8 cellular contexts compared by ENCODE assay signal in the genomic region with DNA sequence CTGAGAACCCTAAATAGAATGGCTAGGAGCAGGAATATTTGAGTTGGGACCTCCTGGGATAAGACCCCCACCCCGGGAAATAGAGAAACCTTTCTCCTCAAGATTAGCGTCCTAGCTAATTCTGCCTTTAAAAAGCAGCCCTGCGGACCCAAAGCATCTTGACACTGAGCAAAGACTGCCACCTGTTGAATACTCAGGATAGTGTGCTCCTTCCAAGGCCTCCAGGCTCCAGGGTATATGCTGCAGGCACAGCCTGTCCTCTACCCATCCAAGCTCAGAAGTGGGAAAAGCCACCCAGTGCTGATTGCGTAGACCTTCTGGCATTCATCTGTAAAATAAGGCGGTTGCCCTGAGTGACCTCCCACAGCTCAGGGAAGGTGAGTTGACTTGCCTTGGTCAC.
DNase-seq lines count a peak whose midpoint lies in the region; ATAC-seq, FAIRE-seq and TF ChIP-seq lines count a peak whose summit lies in the region.

No MANE protein-coding gene starts in this region.

- H3K4me3 ChIP-seq in K562 (no peak overlapping the region), iPS DF 6.9 (ENCODE audit: low read length) (no peak overlapping the region)

- H3K36me3 Mint-ChIP-seq in Calu3 (ENCODE audit: insufficient read depth, unreplicated experiment), result no peaks in the 10 kb centered on the region
- H3K36me3 Mint-ChIP-seq in T-helper 2 cell treated with Interferon-gamma antibody and Interleukin-4, amounts not matched to agents 5 μg/mL and 100 μg/mL, for 36 hours (ENCODE audit: low read depth), result no peaks in the 10 kb centered on the region

- H3K9ac ChIP-seq in K562 (ENCODE audit: insufficient read depth in 1 of 2, low read depth in 2 of 2, low read length in 2 of 2), result no peak overlapping the region

- 2% methylated on average over 5 of the region's 5 CpGs for WGBS in K562 (ENCODE audit: insufficient coverage, low coverage, missing lambda C conversion rate)
- WGBS in iPS DF 6.9 (ENCODE audit: insufficient coverage, insufficient read length), result no CpG with 5 or more reads among the region's 5 CpGs

- H3K27ac ChIP-seq in K562 (ENCODE audit: extremely low read depth, low read depth, low read length) (no peak overlapping the region), iPS DF 6.9 (ENCODE audit: low read length) (no peak overlapping the region)

- in situ Hi-C loops in K562 (cut with MboI), result no loop called here

- no peak for TF ChIP-seq POLR2A in K562 (conservative IDR thresholded peaks at IDR 0.05)

- no peaks in the 10 kb centered on the region for H3K36me3 ChIP-seq in K562 (ENCODE audit: control insufficient read depth, insufficient read depth, low read length)
- H3K36me3 ChIP-seq in iPS DF 6.9 (ENCODE audit: control insufficient read depth, insufficient read depth, low read length), result no peaks in the 10 kb centered on the region

- intact Hi-C loops in Calu3 (cut with micrococcal nuclease; ENCODE audit: unreplicated experiment), result loop anchor here (5.0 to 10.0 kb wide), 3 partner anchors 380 to 987 kb away; a partner anchor contains a TSS
- intact Hi-C loops in K562 (cut with micrococcal nuclease), result loop anchor here (1.0 to 10.0 kb wide), 7 partner anchors 67 to 480 kb away; no protein-coding TSS in a partner anchor

- H2AFZ ChIP-seq in K562 (ENCODE audit: low read depth, low read length), result peak overlapping the region; percentile 5; the same call in 1 of the 2 replicates

- H3K27me3 Mint-ChIP-seq in Calu3 (ENCODE audit: unreplicated experiment), result no peaks in the 10 kb centered on the region
- no peaks in the 10 kb centered on the region for H3K27me3 Mint-ChIP-seq in stimulated activated naive CD8-positive, alpha-beta T cell treated with anti-CD3 and anti-CD28 coated beads, Interleukin-15, amount 100 ng/mL, for 72 hours
- no peaks in the 10 kb centered on the region for H3K27me3 Mint-ChIP-seq in T-helper 2 cell treated with Interferon-gamma antibody and Interleukin-4, amounts not matched to agents 5 μg/mL and 100 μg/mL, for 36 hours (ENCODE audit: low read depth)

- no peaks in the 10 kb centered on the region for H3K9me3 ChIP-seq in K562 (replicated peaks; ENCODE audit: control insufficient read depth, insufficient read depth, low read depth, low read length)
- no peaks in the 10 kb centered on the region for H3K9me3 ChIP-seq in iPS DF 6.9 (ENCODE audit: control insufficient read depth, insufficient read depth, low read length)

- FAIRE-seq in HTR-8/SVneo (lab: Jason Lieb, UNC), result peak; percentile 28
- peak; percentile 58 for FAIRE-seq in K562 (lab: Jason Lieb, UNC)

- BruUV-seq in Calu3 (replicated peaks; lab: Mats Ljungman, UMichigan) (no TSS peak), K562 (replicated peaks; lab: Mats Ljungman, UMichigan) (no TSS peak)

- H3K4me1 ChIP-seq in K562 (replicated peaks in 1 of 2; ENCODE audit: control insufficient read depth in 2 of 2, insufficient read depth in 2 of 2, low read length in 2 of 2) (peaks cover 0 to 6% of the 10 kb centered on the region in 2 experiments; a peak in 3 of 5 replicates), iPS DF 6.9 (ENCODE audit: control insufficient read depth, insufficient read depth, low read length) (no peaks in the 10 kb centered on the region)

- H3K27me3 ChIP-seq in K562 (ENCODE audit: control insufficient read depth in 2 of 2, insufficient read depth in 2 of 2, low read length in 2 of 2), result no peaks in the 10 kb centered on the region
- H3K27me3 ChIP-seq in iPS DF 6.9 (ENCODE audit: control insufficient read depth, insufficient read depth, low read length), result no peaks in the 10 kb centered on the region

- no peaks in the 10 kb centered on the region for H3K79me2 ChIP-seq in K562 (ENCODE audit: control insufficient read depth, insufficient read depth, low read length)

- no peaks in the 10 kb centered on the region for H4K20me1 ChIP-seq in K562 (replicated peaks; ENCODE audit: control insufficient read depth, insufficient read depth, low read length)

- H3K9me3 Mint-ChIP-seq in Calu3 (ENCODE audit: low read depth, unreplicated experiment), result peaks cover 3% of the 10 kb centered on the region
- H3K9me3 Mint-ChIP-seq in stimulated activated naive CD8-positive, alpha-beta T cell treated with anti-CD3 and anti-CD28 coated beads, Interleukin-15, amount 100 ng/mL, for 72 hours, result no peaks in the 10 kb centered on the region
- H3K9me3 Mint-ChIP-seq in T-helper 2 cell treated with Interferon-gamma antibody and Interleukin-4, amounts not matched to agents 5 μg/mL and 100 μg/mL, for 36 hours, result no peaks in the 10 kb centered on the region

- no peak overlapping the region for H3K27ac Mint-ChIP-seq in Calu3 (ENCODE audit: unreplicated experiment)
- peak overlapping the region in 1 of 2 donors; percentile 50 for H3K27ac Mint-ChIP-seq in stimulated activated naive CD8-positive, alpha-beta T cell treated with anti-CD3 and anti-CD28 coated beads, Interleukin-15, amount 100 ng/mL, for 72 hours
- no peak overlapping the region for H3K27ac Mint-ChIP-seq in T-helper 2 cell treated with Interferon-gamma antibody and Interleukin-4, amounts not matched to agents 5 μg/mL and 100 μg/mL, for 36 hours

- TF ChIP-seq EP300 in K562 (IDR thresholded peaks at IDR 0.05; ENCODE audit: low read length), result 0 out of 2 replicates have a peak, but pooled peaks have one; percentile 5

- no peaks in the 10 kb centered on the region for H3K4me1 Mint-ChIP-seq in Calu3 (ENCODE audit: low read depth, unreplicated experiment)
- no peaks in the 10 kb centered on the region for H3K4me1 Mint-ChIP-seq in stimulated activated naive CD8-positive, alpha-beta T cell treated with anti-CD3 and anti-CD28 coated beads, Interleukin-15, amount 100 ng/mL, for 72 hours
- no peaks in the 10 kb centered on the region for H3K4me1 Mint-ChIP-seq in T-helper 2 cell treated with Interferon-gamma antibody and Interleukin-4, amounts not matched to agents 5 μg/mL and 100 μg/mL, for 36 hours (ENCODE audit: low read depth)

- POLR2A ChIA-PET in K562 (lab: Yijun Ruan, JAX), result interaction anchor here (0.7 to 1.0 kb wide), 3 partner anchors 181 to 365 kb away, joined by 3 read pairs; no protein-coding TSS in a partner anchor

- DNase-seq in Calu3 (peak; percentile 21), HTR-8/SVneo (ENCODE audit: insufficient read length, low spot score) (peak; percentile 58), K562 (ENCODE audit: extremely low read depth in 1 of 4, low spot score in 3 of 4) (peak; percentile 40 to 67 (median 50)), iPS DF 6.9 (ENCODE audit: low read depth, low spot score) (peak; percentile 54)
- peak in 1 of 2 donors; percentile 9 for DNase-seq in stimulated activated naive CD8-positive, alpha-beta T cell treated with anti-CD3 and anti-CD28 coated beads, Interleukin-15, amount 100 ng/mL, for 72 hours
- no peak for DNase-seq in T-helper 2 cell treated with Interferon-gamma antibody and Interleukin-4, amounts not matched to agents 5 μg/mL and 100 μg/mL, for 36 hours (ENCODE audit: low spot score)

- ATAC-seq in K562, result peak; percentile 99
- peak; percentile 46 for ATAC-seq in stimulated activated naive CD8-positive, alpha-beta T cell treated with anti-CD3 and anti-CD28 coated beads, Interleukin-15, amount 100 ng/mL, for 72 hours
- no peak for ATAC-seq in GM21360 (IDR thresholded peaks at IDR 0.05; ENCODE audit: unreplicated experiment)
- no peak for ATAC-seq in HG02981 (IDR thresholded peaks at IDR 0.05; ENCODE audit: unreplicated experiment)

- CTCF ChIA-PET in Calu3 (lab: Charles Lee), result no interaction called here
- CTCF ChIA-PET in K562 (lab: Yijun Ruan, JAX; ENCODE audit: low intra/inter-chr PET ratio), result interaction anchor here (0.7 to 1.6 kb wide), 3 partner anchors 161 to 328 kb away, joined by 3 to 8 read pairs (median 5); no protein-coding TSS in a partner anchor

- no peaks in the 10 kb centered on the region for H3K9me1 ChIP-seq in K562 (ENCODE audit: control insufficient read depth, insufficient read depth, low read length)

- H3K4me2 ChIP-seq in K562 (ENCODE audit: insufficient read depth, low read length), result no peak overlapping the region

- H3K4me3 Mint-ChIP-seq in Calu3 (ENCODE audit: low read depth, unreplicated experiment), result no peak overlapping the region
- no peak overlapping the region for H3K4me3 Mint-ChIP-seq in stimulated activated naive CD8-positive, alpha-beta T cell treated with anti-CD3 and anti-CD28 coated beads, Interleukin-15, amount 100 ng/mL, for 72 hours
- no peak overlapping the region for H3K4me3 Mint-ChIP-seq in T-helper 2 cell treated with Interferon-gamma antibody and Interleukin-4, amounts not matched to agents 5 μg/mL and 100 μg/mL, for 36 hours

- peak; percentile 91 to 96 for TF ChIP-seq RAD21 in K562 (CRISPR knock-in tag; conservative IDR thresholded peaks at IDR 0.05 in 1 of 2, IDR thresholded peaks at IDR 0.05 in 1 of 2)

- peak; percentile 32 for TF ChIP-seq CTCF in Calu3 (IDR thresholded peaks at IDR 0.05; ENCODE audit: unreplicated experiment)
- TF ChIP-seq CTCF in K562 (IDR thresholded peaks at IDR 0.05 in 2 of 3, conservative IDR thresholded peaks at IDR 0.05 in 1 of 3; ENCODE audit: insufficient read depth in 2 of 3, low read depth in 1 of 3, low read length in 3 of 3), result peak; percentile 76 to 90 (median 76)

TF ChIP-seq in K562, 482 proteins besides CTCF, POLR2A, EP300 and RAD21 (continues in another document):
- TF ChIP-seq TEAD4 (IDR thresholded peaks at IDR 0.05; ENCODE audit: low read length) (0 out of 2 replicates have a peak, but pooled peaks have one; percentile 10), TEAD4 (CRISPR knock-in tag; IDR thresholded peaks at IDR 0.05; ENCODE audit: borderline replicate concordance) (no peak), NEUROD1 (IDR thresholded peaks at IDR 0.05; ENCODE audit: borderline replicate concordance, low read depth, low read length, partially characterized antibody) (no peak)
- TF ChIP-seq, protein P1, sequence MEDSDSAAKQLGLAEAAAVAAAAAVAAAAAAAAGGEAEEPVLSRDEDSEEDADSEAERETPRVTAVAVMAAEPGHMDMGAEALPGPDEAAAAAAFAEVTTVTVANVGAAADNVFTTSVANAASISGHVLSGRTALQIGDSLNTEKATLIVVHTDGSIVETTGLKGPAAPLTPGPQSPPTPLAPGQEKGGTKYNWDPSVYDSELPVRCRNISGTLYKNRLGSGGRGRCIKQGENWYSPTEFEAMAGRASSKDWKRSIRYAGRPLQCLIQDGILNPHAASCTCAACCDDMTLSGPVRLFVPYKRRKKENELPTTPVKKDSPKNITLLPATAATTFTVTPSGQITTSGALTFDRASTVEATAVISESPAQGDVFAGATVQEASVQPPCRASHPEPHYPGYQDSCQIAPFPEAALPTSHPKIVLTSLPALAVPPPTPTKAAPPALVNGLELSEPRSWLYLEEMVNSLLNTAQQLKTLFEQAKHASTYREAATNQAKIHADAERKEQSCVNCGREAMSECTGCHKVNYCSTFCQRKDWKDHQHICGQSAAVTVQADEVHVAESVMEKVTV (CRISPR knock-in tag; IDR thresholded peaks at IDR 0.05), result peak; percentile 93

Comparison
In these comparisons a context has a peak if more than half of its experiments do, and no peak if none do; other contexts are left out.
1. ATAC-seq: peak in K562 (single experiment) and stimulated activated naive CD8-positive, alpha-beta T cell treated with anti-CD3 and anti-CD28 coated beads, Interleukin-15, amount 100 ng/mL, for 72 hours (single experiment); none in GM21360 (single experiment) and HG02981 (single experiment).